39 cellular contexts compared by ENCODE assay signal in genomic region chr6:96002576-96002910, GRCh38. TPM values are rescaled to one million over a fixed set of nuclear protein-coding genes. Genes with fewer than 3 reads are reported as not detected.
"Had no signal": no experiment of that assay in that cellular context is flagged by ENCODE, and none has a peak within 500 bp of the region (broad histone marks: within the 10 kb centered on the region; RNA-seq: fewer than 3 reads in every experiment).

No MANE protein-coding gene starts in this region.

- H3K9me3 ChIP-seq: Peyer's patch had no signal

- H3K4me1 ChIP-seq: Peyer's patch had no signal

- H3K27ac ChIP-seq: brain microvascular endothelial cell, Peyer's patch, VCaP had no signal

- H3K36me3 ChIP-seq: brain microvascular endothelial cell, MG63, Peyer's patch had no signal

- DNase-seq: activated B cell treated with CpG ODN at 0.5 μM for 24 hours; activated CD4-positive, alpha-beta memory T cell treated with anti-CD3 and anti-CD28 coated beads for 36 hours; activated CD4-positive, alpha-beta T cell treated with anti-CD3 and anti-CD28 coated beads for 4 hours; activated CD4-positive, alpha-beta T cell treated with anti-CD3 and anti-CD28 coated beads, Interleukin-2, amount 50 U/mL, for 1 hour; activated CD4-positive, CD25-positive, alpha-beta regulatory T cell treated with anti-CD3 and anti-CD28 coated beads, Interleukin-2, amount 50 U/mL, for 72 hours; activated CD8-positive, alpha-beta memory T cell treated with anti-CD3 and anti-CD28 coated beads, Interleukin-2, amount 50 U/mL, for 4 hours; activated naive CD4-positive, alpha-beta T cell; activated naive CD4-positive, alpha-beta T cell treated with anti-CD3 and anti-CD28 coated beads, Interleukin-2, amount 50 U/mL, for 16 hours; activated naive CD8-positive, alpha-beta T cell treated with anti-CD3 and anti-CD28 coated beads for 36 hours; activated T-cell treated with anti-CD3 and anti-CD28 coated beads for 4 hours; activated T-cell treated with anti-CD3 and anti-CD28 coated beads, Interleukin-2, amount 50 U/mL, for 4 hours; amniotic stem cell; aorta; brain microvascular endothelial cell; Kasumi-1; KG1; MG63; MV-4-11; NCI-H1092; NCI-H1436 treated with DMSO at 0.1 percent for 48 hours; NCI-H187; NCI-H2029 treated with DMSO at 0.1 percent for 48 hours; NCI-H2107; NCI-H510A; NCI-H526; NCI-H748 treated with DMSO at 0.1 percent for 48 hours; NK-92 treated with Interleukin-12 subunit alpha and Interleukin-12 subunit beta, amount 100 ng/mL, for 24 hours; PC-3; RPMI8226; SIG-M5; SW 1271; T-helper 1 cell; T-helper 2 cell; T-helper 9 cell had no signal

- ATAC-seq: PC-3, SK-N-SH treated with all-trans-retinoic acid at 6 μM for 48 hours had no signal

- H3K4me3 ChIP-seq: MG63, Peyer's patch had no signal

- H3K27me3 ChIP-seq: brain microvascular endothelial cell, MG63, Peyer's patch had no signal

RNA-seq across cellular contexts. Expression of gene FUT9, which starts 13.2 kb away (rescaled TPM):
- total RNA-seq: activated B cell treated with CpG ODN at 0.5 μM for 24 hours; activated CD4-positive, alpha-beta memory T cell treated with anti-CD3 and anti-CD28 coated beads for 36 hours; activated naive CD8-positive, alpha-beta T cell treated with anti-CD3 and anti-CD28 coated beads for 36 hours; activated T-cell treated with anti-CD3 and anti-CD28 coated beads, Interleukin-2, amount 50 U/mL, for 4 hours; activated T-helper 1 cell treated with anti-CD3 and anti-CD28 coated beads, Interleukin-12 subunit alpha, Interleukin-12 subunit beta, Interleukin-2, Interleukin-4 antibody, amounts not matched to agents 30 ng/mL and 10 ng/mL and 1 ng/mL, durations not matched to agents 14 hours and 24 hours and 36 hours; aorta; Peyer's patch; SK-MEL-5 had no signal
